8 cellular contexts compared by ENCODE assay signal in the genomic region with DNA sequence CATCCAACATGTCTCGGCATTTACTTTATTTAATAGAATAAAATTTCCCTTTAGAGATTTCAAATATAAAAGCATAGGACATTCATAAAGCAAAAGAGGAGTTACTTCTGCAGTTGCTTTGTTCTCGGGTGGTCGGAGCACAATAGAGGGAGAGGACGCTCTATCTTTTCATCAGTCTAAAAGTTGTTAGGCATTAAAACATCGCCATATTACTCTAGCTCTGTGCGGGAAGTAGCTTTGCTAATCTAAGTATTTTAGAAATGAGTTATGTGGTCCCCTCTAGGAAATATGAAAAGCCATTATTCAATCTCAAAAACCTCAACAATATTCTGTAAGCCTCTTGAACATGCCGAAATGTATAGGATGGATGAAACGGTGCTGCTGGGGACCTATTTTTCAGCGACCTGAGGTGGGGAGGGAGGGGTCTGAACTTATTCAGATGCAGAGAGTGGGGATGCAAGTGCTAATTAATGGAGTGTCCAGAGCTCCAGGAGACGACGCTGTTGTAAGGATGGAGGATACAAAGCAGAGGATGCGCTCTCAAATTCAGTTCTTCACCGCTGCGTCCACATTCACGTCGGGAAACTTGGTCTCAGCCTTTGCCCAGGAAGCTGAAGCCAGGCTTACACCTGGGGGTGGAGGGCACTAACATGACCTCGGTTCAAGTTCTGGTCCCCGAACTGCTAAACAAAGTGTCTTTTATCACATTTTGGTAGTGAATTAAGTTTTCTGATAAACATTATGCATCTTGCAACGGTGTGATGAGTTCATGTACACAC. TPM values are rescaled to one million over a fixed set of nuclear protein-coding genes. Genes with fewer than 3 reads are reported as not detected.
DNase-seq lines count a peak whose midpoint lies in the region; ATAC-seq and TF ChIP-seq lines count a peak whose summit lies in the region.

No MANE protein-coding gene starts in this region.

- H3K4me1 ChIP-seq in CD8-positive, alpha-beta memory T cell (ENCODE audit: insufficient read depth, low read length): peaks cover 14% of the 10 kb centered on the region
- no peaks in the 10 kb centered on the region for H3K4me1 ChIP-seq in mesendoderm (ENCODE audit: control insufficient read depth, low read depth, low read length)

- no peak for TF ChIP-seq CTCF in astrocyte of the spinal cord (IDR thresholded peaks at IDR 0.05; ENCODE audit: low read depth, low read length)
- TF ChIP-seq CTCF in lower leg skin (IDR thresholded peaks at IDR 0.05): no peak

- H4K5ac ChIP-seq in mesendoderm (ENCODE audit: low read length): no peak overlapping the region

- no peaks in the 10 kb centered on the region for H3K9me3 Mint-ChIP-seq in CD8-positive, alpha-beta memory T cell

- H3K9ac ChIP-seq in mesendoderm (ENCODE audit: low read length): no peak overlapping the region

- in situ Hi-C loops in astrocyte of the spinal cord (cut with HindIII; ENCODE audit: low sequenced_read_pairs): no loop called here

- H3K9me3 ChIP-seq in CD8-positive, alpha-beta memory T cell (ENCODE audit: low read length): no peaks in the 10 kb centered on the region

- no peak overlapping the region for H3K4ac ChIP-seq in mesendoderm (ENCODE audit: low read depth, low read length)

- H3K27me3 Mint-ChIP-seq in CD8-positive, alpha-beta memory T cell: peaks cover 0 to 19% of the 10 kb centered on the region in 2 donors

- H3K27ac Mint-ChIP-seq in CD8-positive, alpha-beta memory T cell: peak overlapping the region; percentile 10 to 91 (median 65)

- DNase-seq in CD8-positive, alpha-beta memory T cell: peak in 1 of 5 donors; percentile 51
- DNase-seq in NCI-H2227 treated with DMSO at 0.1 percent for 48 hours (lab: John Stamatoyannopoulos, UW) (peak; percentile 80), astrocyte of the spinal cord (ENCODE audit: low read depth, low spot score) (no peak), mesendoderm (peak; percentile 21), lower leg skin (ENCODE audit: low spot score in 2 of 2) (no peak)

- no peak overlapping the region for H2BK5ac ChIP-seq in mesendoderm (ENCODE audit: low read length)

- POLR2A ChIA-PET in CD8-positive, alpha-beta memory T cell (lab: Charles Lee): interaction anchor here (1.4 to 3.8 kb wide), 2 partner anchors 7 to 16 kb away, joined by 5 to 24 read pairs; a partner anchor contains a TSS

- H3K18ac ChIP-seq in mesendoderm (ENCODE audit: low read length): no peak overlapping the region

- H3K4me3 Mint-ChIP-seq in CD8-positive, alpha-beta memory T cell: peak overlapping the region; percentile 74 to 95 (median 87)

- H3K36me3 Mint-ChIP-seq in CD8-positive, alpha-beta memory T cell: peaks cover 0 to 8% (median 0%) of the 10 kb centered on the region in 3 donors

- H3K56ac ChIP-seq in mesendoderm (ENCODE audit: low read length): no peak overlapping the region

- H3K27ac ChIP-seq in CD8-positive, alpha-beta memory T cell (ENCODE audit: low read depth, low read length): peak overlapping the region; percentile 73
- H3K27ac ChIP-seq in mesendoderm (ENCODE audit: low read depth, low read length): no peak overlapping the region

- H2AK5ac ChIP-seq in mesendoderm (ENCODE audit: low read length): no peak overlapping the region

- H3K36me3 ChIP-seq in CD8-positive, alpha-beta memory T cell (ENCODE audit: insufficient read depth, low read length): no peaks in the 10 kb centered on the region
- no peaks in the 10 kb centered on the region for H3K36me3 ChIP-seq in mesendoderm (ENCODE audit: control insufficient read depth, insufficient read depth, low read length)

- no peak for TF ChIP-seq POLR2A in lower leg skin (IDR thresholded peaks at IDR 0.05)

- H4K8ac ChIP-seq in mesendoderm (ENCODE audit: low read depth, low read length): no peak overlapping the region

- no peaks in the 10 kb centered on the region for H3K79me2 ChIP-seq in mesendoderm (ENCODE audit: control insufficient read depth, insufficient read depth, low read length)

- H2BK120ac ChIP-seq in mesendoderm (ENCODE audit: low read depth, low read length): no peak overlapping the region

- no CpG with 5 or more reads among the region's 19 CpGs for WGBS in mesendoderm (ENCODE audit: extremely low coverage, insufficient coverage, low lambda C conversion rate)
- 61 to 67% methylated on average over 19 of the region's 19 CpGs for WGBS in lower leg skin, 2 donors

- no peak overlapping the region for H2BK15ac ChIP-seq in mesendoderm (replicated peaks; ENCODE audit: low read depth)

- H3K4me3 ChIP-seq in CD8-positive, alpha-beta memory T cell (ENCODE audit: low read length): peak overlapping the region; percentile 82
- H3K4me3 ChIP-seq in astrocyte of the spinal cord (ENCODE audit: low read depth, low read length) (peak overlapping the region; percentile 71), mesendoderm (ENCODE audit: low read length) (no peak overlapping the region), lower leg skin (ENCODE audit: low read depth, poor library complexity, severe bottlenecking) (no peak overlapping the region)

- ATAC-seq in GM21619 (IDR thresholded peaks at IDR 0.05; ENCODE audit: unreplicated experiment) (peak; percentile 3), HG02571 (IDR thresholded peaks at IDR 0.05; ENCODE audit: unreplicated experiment) (no peak), HG02970 (IDR thresholded peaks at IDR 0.05; ENCODE audit: low FRiP score, unreplicated experiment) (no peak)

- H3K23ac ChIP-seq in mesendoderm (ENCODE audit: low read length): no peak overlapping the region

- intact Hi-C loops in lower leg skin (cut with DNase I; ENCODE audit: low total_unique reads): no loop called here

- no peak overlapping the region for H3K4me2 ChIP-seq in mesendoderm (ENCODE audit: low read length)

- no peaks in the 10 kb centered on the region for H3K27me3 ChIP-seq in CD8-positive, alpha-beta memory T cell (ENCODE audit: insufficient read depth, low read length, poor library complexity, severe bottlenecking)
- peaks cover 30% of the 10 kb centered on the region for H3K27me3 ChIP-seq in mesendoderm (ENCODE audit: insufficient read depth, low read length, poor library complexity)

- H3K79me1 ChIP-seq in mesendoderm (ENCODE audit: low read length): no peaks in the 10 kb centered on the region

- CTCF ChIA-PET in CD8-positive, alpha-beta memory T cell (lab: Charles Lee): interaction anchor here (1.7 to 3.1 kb wide), 2 partner anchors 7 to 47 kb away, joined by 4 to 21 read pairs; a partner anchor contains a TSS

- H3K4me1 Mint-ChIP-seq in CD8-positive, alpha-beta memory T cell: peaks cover 25 to 33% (median 29%) of the 10 kb centered on the region in 3 donors

RNA-seq across cellular contexts. Expression of a gene that starts 6.3 kb away (rescaled TPM):
- total RNA-seq in CD8-positive, alpha-beta memory T cell: 1 to 10 TPM; 6.5 to 6.6 TPM
- 9.9 TPM for polyA plus RNA-seq in CD8-positive, alpha-beta memory T cell
- polyA plus RNA-seq in mesendoderm (2013, experiment 1 of 2): 0.10 TPM
- 0.03 TPM for polyA plus RNA-seq in mesendoderm (2013, experiment 2 of 2)
- 10 to 100 TPM; 10.1 to 20.0 (median 16.2) TPM for total RNA-seq in lower leg skin

RNA-seq across cellular contexts. Expression of a gene that starts 16.2 kb away (rescaled TPM):
- total RNA-seq in CD8-positive, alpha-beta memory T cell: 10 to 100 TPM; 78.2 to 87.1 TPM
- polyA plus RNA-seq in CD8-positive, alpha-beta memory T cell: 66.4 TPM
- 30.1 TPM for polyA plus RNA-seq in mesendoderm (2013, experiment 1 of 2)
- polyA plus RNA-seq in mesendoderm (2013, experiment 2 of 2): 30.7 TPM
- 10 to 100 TPM; 33.8 to 55.8 (median 45.6) TPM for total RNA-seq in lower leg skin

Comparison
In these comparisons a context has a peak if more than half of its experiments do, and no peak if none do; other contexts are left out.
1. DNase-seq: peak in NCI-H2227 treated with DMSO at 0.1 percent for 48 hours (single experiment) and mesendoderm (single experiment); none in astrocyte of the spinal cord (single experiment) and lower leg skin (0 of 2).
2. H3K4me3 ChIP-seq: peak in CD8-positive, alpha-beta memory T cell (single experiment) and astrocyte of the spinal cord (single experiment); none in mesendoderm (single experiment) and lower leg skin (single experiment).